ENCODE assay signal across 9 cellular contexts in genomic region chr5:64690417-64691151, GRCh38. TPM values are rescaled to one million over a fixed set of nuclear protein-coding genes. Genes with fewer than 3 reads are reported as not detected.
DNase-seq lines count a peak whose midpoint lies in the region; ATAC-seq and TF ChIP-seq lines count a peak whose summit lies in the region.
"Had no signal": no experiment of that assay in that cellular context is flagged by ENCODE, and none has a peak within 500 bp of the region (broad histone marks: within the 10 kb centered on the region; RNA-seq: fewer than 3 reads in every experiment).

Gene SHISAL2B (plus strand): TSS chr5:64690503. CDS start chr5:64690624, 121 bp downstream.

- no peaks in the 10 kb centered on the region for H3K36me3 ChIP-seq in hepatocyte (replicated peaks; ENCODE audit: insufficient read depth, low read depth)
- H3K36me3 ChIP-seq in uterus: no peaks in the 10 kb centered on the region

- DNase-seq in D341Med (ENCODE audit: low spot score) (peak; percentile 68), hepatocyte (ENCODE audit: low spot score) (peak; percentile 35), uterus (no peak)
- DNase-seq in activated CD8-positive, alpha-beta memory T cell treated with anti-CD3 and anti-CD28 coated beads, Interleukin-2, amount 50 U/mL, for 48 hours: peak; percentile 54
- DNase-seq in stimulated activated naive B cell treated with anti-CD40 and anti-IgM and Interleukin-4, amounts not matched to agents 10 μg/mL and 1 μg/mL and 100 μg/mL, for 72 hours: no peak

- TF ChIP-seq POLR2A in uterus (IDR thresholded peaks at IDR 0.05): no peak

- H3K4me1 Mint-ChIP-seq in stimulated activated naive B cell treated with anti-CD40 and anti-IgM and Interleukin-4, amounts not matched to agents 10 μg/mL and 1 μg/mL and 100 μg/mL, for 72 hours: peaks cover 4 to 14% of the 10 kb centered on the region in 2 donors

- peaks cover 40 to 44% of the 10 kb centered on the region in 2 donors for H3K27me3 Mint-ChIP-seq in stimulated activated naive B cell treated with anti-CD40 and anti-IgM and Interleukin-4, amounts not matched to agents 10 μg/mL and 1 μg/mL and 100 μg/mL, for 72 hours

- H4K20me1 ChIP-seq in hepatocyte (ENCODE audit: insufficient read depth, poor library complexity, severe bottlenecking): no peaks in the 10 kb centered on the region

- H3K27me3 ChIP-seq in hepatocyte (peaks cover 51% of the 10 kb centered on the region), uterus (no peaks in the 10 kb centered on the region)

- no peaks in the 10 kb centered on the region for H3K9me2 ChIP-seq in hepatocyte (replicated peaks; ENCODE audit: insufficient read depth)

- peak within 1 kb of the TSS; percentile 99 for H3K4me2 ChIP-seq in hepatocyte

- 2% methylated on average over 68 of the region's 71 CpGs for WGBS in hepatocyte (ENCODE audit: low lambda C conversion rate, missing lambda C conversion rate)

- H3K36me3 Mint-ChIP-seq in stimulated activated naive B cell treated with anti-CD40 and anti-IgM and Interleukin-4, amounts not matched to agents 10 μg/mL and 1 μg/mL and 100 μg/mL, for 72 hours: no peaks in the 10 kb centered on the region

- intact Hi-C loops in uterus (cut with DNase I; ENCODE audit: low total_unique reads): no loop called here

- H3K9me3 ChIP-seq in hepatocyte (ENCODE audit: low read depth) (no peaks in the 10 kb centered on the region), uterus (no peaks in the 10 kb centered on the region)

- H3K9me3 Mint-ChIP-seq in stimulated activated naive B cell treated with anti-CD40 and anti-IgM and Interleukin-4, amounts not matched to agents 10 μg/mL and 1 μg/mL and 100 μg/mL, for 72 hours: no peaks in the 10 kb centered on the region

- H3K27ac ChIP-seq in hepatocyte: no peak within 1 kb of the TSS
- no peak within 1 kb of the TSS for H3K27ac ChIP-seq in uterus
- H3K27ac ChIP-seq: epithelial cell of prostate had no signal

- TF ChIP-seq CTCF in hepatocyte (IDR thresholded peaks at IDR 0.05; ENCODE audit: poor library complexity) (no peak), uterus (IDR thresholded peaks at IDR 0.05) (no peak)

- peak within 1 kb of the TSS; percentile 79 for H2AFZ ChIP-seq in hepatocyte

- H3K27ac Mint-ChIP-seq in stimulated activated naive B cell treated with anti-CD40 and anti-IgM and Interleukin-4, amounts not matched to agents 10 μg/mL and 1 μg/mL and 100 μg/mL, for 72 hours: no peak within 1 kb of the TSS

- H3K4me3 ChIP-seq in hepatocyte (peak within 1 kb of the TSS; percentile 31), uterus (peak within 1 kb of the TSS in 1 of 2 donors; percentile 23)

- H3K79me2 ChIP-seq in hepatocyte: no peaks in the 10 kb centered on the region

- H3K4me1 ChIP-seq in hepatocyte (ENCODE audit: insufficient read depth): peaks cover 9% of the 10 kb centered on the region
- H3K4me1 ChIP-seq in uterus: no peaks in the 10 kb centered on the region

- ATAC-seq in HG03520 (IDR thresholded peaks at IDR 0.05; ENCODE audit: unreplicated experiment): peak; percentile 52
- ATAC-seq in stimulated activated naive B cell treated with anti-CD40 and anti-IgM and Interleukin-4, amounts not matched to agents 10 μg/mL and 1 μg/mL and 100 μg/mL, for 72 hours (replicated peaks): peak; percentile 56 to 64
- ATAC-seq in GM18498 (IDR thresholded peaks at IDR 0.05; ENCODE audit: unreplicated experiment): no peak
- ATAC-seq in GM21737 (IDR thresholded peaks at IDR 0.05; ENCODE audit: unreplicated experiment): no peak

- H3K4me3 Mint-ChIP-seq in stimulated activated naive B cell treated with anti-CD40 and anti-IgM and Interleukin-4, amounts not matched to agents 10 μg/mL and 1 μg/mL and 100 μg/mL, for 72 hours: peak within 1 kb of the TSS; percentile 62 to 64

RNA-seq across cellular contexts. Expression of gene SHISAL2B, which starts in this region (rescaled TPM):
- not detected in 2 replicates for total RNA-seq in hepatocyte
- polyA plus RNA-seq in hepatocyte: 0.56 TPM in 1 of 2 replicates, not detected in the other
- total RNA-seq in uterus: not detected

Comparison
In these comparisons a context has a peak if more than half of its experiments do, and no peak if none do; other contexts are left out.
1. Peak in DNase-seq, H3K4me3 ChIP-seq and H3K4me2 ChIP-seq in hepatocyte; RNA of the gene not detected or under 1 TPM.
2. DNase-seq: peak in D341Med (single experiment) and activated CD8-positive, alpha-beta memory T cell treated with anti-CD3 and anti-CD28 coated beads, Interleukin-2, amount 50 U/mL, for 48 hours (single experiment); none in stimulated activated naive B cell treated with anti-CD40 and anti-IgM and Interleukin-4, amounts not matched to agents 10 μg/mL and 1 μg/mL and 100 μg/mL, for 72 hours (single experiment) and uterus (0 of 2).
3. ATAC-seq: peak in HG03520 (single experiment) and stimulated activated naive B cell treated with anti-CD40 and anti-IgM and Interleukin-4, amounts not matched to agents 10 μg/mL and 1 μg/mL and 100 μg/mL, for 72 hours (2 of 2); none in GM18498 (single experiment) and GM21737 (single experiment).